8 cellular contexts compared by ENCODE assay signal in genomic region chr9:128034821-128035764, GRCh38. TPM values are rescaled to one million over a fixed set of nuclear protein-coding genes. Genes with fewer than 3 reads are reported as not detected.
DNase-seq lines count a peak whose midpoint lies in the region; ATAC-seq and TF ChIP-seq lines count a peak whose summit lies in the region.

No MANE protein-coding gene starts in this region.

- H2BK120ac ChIP-seq in mesenchymal stem cell (ENCODE audit: low read depth, low read length): no peak overlapping the region

- H3K9me3 Mint-ChIP-seq in IgD-negative memory B cell (no peaks in the 10 kb centered on the region), endothelial cell (ENCODE audit: unreplicated experiment) (no peaks in the 10 kb centered on the region)
- H3K9me3 Mint-ChIP-seq in stimulated activated memory B cell treated with anti-CD40 and anti-IgM and Interleukin-4, amounts not matched to agents 10 μg/mL and 1 μg/mL and 100 μg/mL, for 72 hours: no peaks in the 10 kb centered on the region

- H3K79me1 ChIP-seq in mesenchymal stem cell (replicated peaks; ENCODE audit: low read length, poor library complexity, severe bottlenecking): no peaks in the 10 kb centered on the region

- H3K27me3 ChIP-seq in mesenchymal stem cell (ENCODE audit: control insufficient read depth in 1 of 2, insufficient read depth in 1 of 2, low read length in 2 of 2): no peaks in the 10 kb centered on the region

- peaks cover 22 to 30% (median 24%) of the 10 kb centered on the region in 3 donors for H3K4me1 Mint-ChIP-seq in IgD-negative memory B cell
- no peaks in the 10 kb centered on the region for H3K4me1 Mint-ChIP-seq in endothelial cell (ENCODE audit: unreplicated experiment)
- peaks cover 33% of the 10 kb centered on the region for H3K4me1 Mint-ChIP-seq in stimulated activated memory B cell treated with anti-CD40 and anti-IgM and Interleukin-4, amounts not matched to agents 10 μg/mL and 1 μg/mL and 100 μg/mL, for 72 hours

- no peak overlapping the region for H2BK15ac ChIP-seq in mesenchymal stem cell (ENCODE audit: low read depth, poor library complexity, severe bottlenecking)

- peak overlapping the region; percentile 85 for H4K91ac ChIP-seq in mesenchymal stem cell (ENCODE audit: low read length)

- H3K27ac Mint-ChIP-seq in IgD-negative memory B cell: peak overlapping the region; percentile 71 to 89 (median 79)
- no peak overlapping the region for H3K27ac Mint-ChIP-seq in endothelial cell (ENCODE audit: unreplicated experiment)
- peak overlapping the region; percentile 87 for H3K27ac Mint-ChIP-seq in stimulated activated memory B cell treated with anti-CD40 and anti-IgM and Interleukin-4, amounts not matched to agents 10 μg/mL and 1 μg/mL and 100 μg/mL, for 72 hours

- TF ChIP-seq CTCF in GM12864 (IDR thresholded peaks at IDR 0.05; ENCODE audit: low read depth, low read length, missing control alignments) (peak; percentile 82), endothelial cell (IDR thresholded peaks at IDR 0.05; ENCODE audit: unreplicated experiment) (peak; percentile 95)

- H3K23ac ChIP-seq in mesenchymal stem cell (ENCODE audit: low read length in 2 of 2): no peak overlapping the region

- H2BK12ac ChIP-seq in mesenchymal stem cell (ENCODE audit: low read length in 2 of 2): peak overlapping the region in 1 of 2 experiments; percentile 59

- H3K4me2 ChIP-seq in mesenchymal stem cell (ENCODE audit: low read length, poor library complexity, severe bottlenecking): no peak overlapping the region

- WGBS in mesenchymal stem cell: 35% methylated on average over 8 of the region's 8 CpGs

- no peak overlapping the region for H3K27ac ChIP-seq in mesenchymal stem cell (ENCODE audit: low read length, poor library complexity, severe bottlenecking)

- no peaks in the 10 kb centered on the region for H3K4me1 ChIP-seq in mesenchymal stem cell (ENCODE audit: control insufficient read depth, insufficient read depth, low read depth, low read length)

- H3K9me3 ChIP-seq in mesenchymal stem cell (ENCODE audit: control insufficient read depth, low read length): no peaks in the 10 kb centered on the region

- no peak overlapping the region for H2AFZ ChIP-seq in mesenchymal stem cell (ENCODE audit: low read depth, low read length)

- peak overlapping the region in 1 of 2 experiments; percentile 44 for H3K14ac ChIP-seq in mesenchymal stem cell (ENCODE audit: low read length in 2 of 2)

- H4K8ac ChIP-seq in mesenchymal stem cell (ENCODE audit: low read length): peak overlapping the region; percentile 74

- peak overlapping the region; percentile 32 to 84 for H3K4ac ChIP-seq in mesenchymal stem cell (ENCODE audit: low read depth in 1 of 2, low read length in 2 of 2)

- H2BK5ac ChIP-seq in mesenchymal stem cell (ENCODE audit: low read depth, low read length, poor library complexity, severe bottlenecking): no peak overlapping the region

- no peaks in the 10 kb centered on the region for H3K36me3 ChIP-seq in mesenchymal stem cell (ENCODE audit: control insufficient read depth in 1 of 2, insufficient read depth in 2 of 2, low read depth in 1 of 2, low read length in 2 of 2)

- H3K4me3 Mint-ChIP-seq in IgD-negative memory B cell (peak overlapping the region in 3 of 4 donors; percentile 43 to 63 (median 59)), endothelial cell (ENCODE audit: unreplicated experiment) (no peak overlapping the region)
- H3K4me3 Mint-ChIP-seq in stimulated activated memory B cell treated with anti-CD40 and anti-IgM and Interleukin-4, amounts not matched to agents 10 μg/mL and 1 μg/mL and 100 μg/mL, for 72 hours: peak overlapping the region; percentile 21

- DNase-seq in GM12864 (ENCODE audit: low read depth) (peak; percentile 65), NOMO-1 treated with DMSO at 0.1 percent for 48 hours (lab: John Stamatoyannopoulos, UW; ENCODE audit: unreplicated experiment) (peak; percentile 61), endothelial cell (ENCODE audit: low spot score) (peak; percentile 73), mesenchymal stem cell (peak; percentile 77)
- DNase-seq in activated CD8-positive, alpha-beta memory T cell treated with anti-CD3 and anti-CD28 coated beads for 24 hours: peak; percentile 85

- peak overlapping the region; percentile 48 for H3K9ac ChIP-seq in mesenchymal stem cell (ENCODE audit: low read length)

- no peak overlapping the region for H3K4me3 ChIP-seq in GM12864 (ENCODE audit: low read depth, low read length)
- no peak overlapping the region for H3K4me3 ChIP-seq in mesenchymal stem cell (ENCODE audit: insufficient read depth in 1 of 2, low read depth in 1 of 2, low read length in 2 of 2)

- no peak overlapping the region for H2AK5ac ChIP-seq in mesenchymal stem cell (ENCODE audit: low read length, severe bottlenecking)

- ATAC-seq in stimulated activated memory B cell treated with anti-CD40 and anti-IgM and Interleukin-4, amounts not matched to agents 10 μg/mL and 1 μg/mL and 100 μg/mL, for 72 hours: peak; percentile 87
- no peak for ATAC-seq in HG03135 (IDR thresholded peaks at IDR 0.05; ENCODE audit: unreplicated experiment)

- no peaks in the 10 kb centered on the region for H3K27me3 Mint-ChIP-seq in IgD-negative memory B cell
- no peaks in the 10 kb centered on the region for H3K27me3 Mint-ChIP-seq in endothelial cell (ENCODE audit: unreplicated experiment)
- no peaks in the 10 kb centered on the region for H3K27me3 Mint-ChIP-seq in stimulated activated memory B cell treated with anti-CD40 and anti-IgM and Interleukin-4, amounts not matched to agents 10 μg/mL and 1 μg/mL and 100 μg/mL, for 72 hours

- peak overlapping the region in 1 of 2 experiments; percentile 61 for H3K18ac ChIP-seq in mesenchymal stem cell (ENCODE audit: low read depth in 1 of 2, low read length in 2 of 2)

- H3K36me3 Mint-ChIP-seq in IgD-negative memory B cell (peaks cover 3% of the 10 kb centered on the region), endothelial cell (ENCODE audit: low read depth, unreplicated experiment) (no peaks in the 10 kb centered on the region)
- no peaks in the 10 kb centered on the region for H3K36me3 Mint-ChIP-seq in stimulated activated memory B cell treated with anti-CD40 and anti-IgM and Interleukin-4, amounts not matched to agents 10 μg/mL and 1 μg/mL and 100 μg/mL, for 72 hours

RNA-seq across cellular contexts. Expression of gene NAIF1, which starts 32.0 kb away (rescaled TPM):
- 12.7 TPM for polyA plus RNA-seq in IgD-negative memory B cell
- total RNA-seq in endothelial cell (ENCODE audit: unreplicated experiment): 9.9 TPM
- 6.5 TPM for polyA plus RNA-seq in mesenchymal stem cell (2013, experiment 1 of 2)
- 6.1 TPM for polyA plus RNA-seq in mesenchymal stem cell (2013, experiment 2 of 2)

RNA-seq across cellular contexts. Expression of gene SLC25A25, which starts 32.9 kb away (rescaled TPM):
- 7.4 TPM for polyA plus RNA-seq in IgD-negative memory B cell
- total RNA-seq in endothelial cell (ENCODE audit: unreplicated experiment): 8.5 TPM
- polyA plus RNA-seq in mesenchymal stem cell (2013, experiment 1 of 2): 6.8 TPM
- polyA plus RNA-seq in mesenchymal stem cell (2013, experiment 2 of 2): 6.4 TPM

RNA-seq across cellular contexts. Expression of gene EEIG1, which starts 54.3 kb away (rescaled TPM):
- 90.5 TPM for polyA plus RNA-seq in IgD-negative memory B cell
- 27.3 TPM for total RNA-seq in endothelial cell (ENCODE audit: unreplicated experiment)
- polyA plus RNA-seq in mesenchymal stem cell (2013, experiment 1 of 2): 44.3 TPM
- 42.9 TPM for polyA plus RNA-seq in mesenchymal stem cell (2013, experiment 2 of 2)
